In genomic region chr14:73253721-73254120, GRCh38 we compare ENCODE assay signal across 29 cellular contexts.
"Had no signal": no experiment of that assay in that cellular context is flagged by ENCODE, and none has a peak within 500 bp of the region (broad histone marks: within the 10 kb centered on the region; RNA-seq: fewer than 3 reads in every experiment).

No MANE protein-coding gene starts in this region.

- H3K27ac Mint-ChIP-seq: activated naive CD4-positive, alpha-beta T cell treated with anti-CD3 and anti-CD28 coated beads for 36 hours; activated naive CD8-positive, alpha-beta T cell treated with anti-CD3 and anti-CD28 coated beads for 36 hours; brain; naive B cell; stimulated activated effector memory CD8-positive, alpha-beta T cell treated with anti-CD3 and anti-CD28 coated beads, Interleukin-12 subunit alpha, Interleukin-12 subunit beta, amount 100 ng/mL, for 72 hours; T-helper 1 cell treated with Interleukin-12 subunit alpha and Interleukin-12 subunit beta and Interleukin-4 antibody, amounts not matched to agents 30 μg/mL and 1 μg/mL, for 36 hours had no signal

- H3K9me3 Mint-ChIP-seq: activated naive CD4-positive, alpha-beta T cell treated with anti-CD3 and anti-CD28 coated beads for 36 hours; activated naive CD8-positive, alpha-beta T cell treated with anti-CD3 and anti-CD28 coated beads for 36 hours; brain; naive B cell; stimulated activated effector memory CD8-positive, alpha-beta T cell treated with anti-CD3 and anti-CD28 coated beads, Interleukin-12 subunit alpha, Interleukin-12 subunit beta, amount 100 ng/mL, for 72 hours; T-helper 1 cell treated with Interleukin-12 subunit alpha and Interleukin-12 subunit beta and Interleukin-4 antibody, amounts not matched to agents 30 μg/mL and 1 μg/mL, for 36 hours had no signal

- H3K4me3 Mint-ChIP-seq: activated naive CD4-positive, alpha-beta T cell treated with anti-CD3 and anti-CD28 coated beads for 36 hours; activated naive CD8-positive, alpha-beta T cell treated with anti-CD3 and anti-CD28 coated beads for 36 hours; brain; naive B cell; stimulated activated effector memory CD8-positive, alpha-beta T cell treated with anti-CD3 and anti-CD28 coated beads, Interleukin-12 subunit alpha, Interleukin-12 subunit beta, amount 100 ng/mL, for 72 hours; T-helper 1 cell treated with Interleukin-12 subunit alpha and Interleukin-12 subunit beta and Interleukin-4 antibody, amounts not matched to agents 30 μg/mL and 1 μg/mL, for 36 hours had no signal

- DNase-seq: activated CD4-positive, alpha-beta T cell treated with anti-CD3 and anti-CD28 coated beads for 4 hours; activated CD4-positive, alpha-beta T cell treated with anti-CD3 and anti-CD28 coated beads, Interleukin-2, amount 50 U/mL, for 4 hours; activated effector memory CD4-positive, alpha-beta T cell treated with Interleukin-2 at 50 U/mL for 16 hours; activated naive CD4-positive, alpha-beta T cell treated with anti-CD3 and anti-CD28 coated beads for 36 hours; activated naive CD8-positive, alpha-beta T cell treated with anti-CD3 and anti-CD28 coated beads for 36 hours; activated T-cell treated with anti-CD3 and anti-CD28 coated beads for 4 hours; adrenal gland; effector memory CD4-positive, alpha-beta T cell; erythroblast; naive B cell; nucleus accumbens; stimulated activated CD4-positive, alpha-beta T cell treated with anti-CD3 and anti-CD28 coated beads, Interleukin-4, amount 100 ng/mL, for 24 hours; T-helper 9 cell; upper lobe of right lung had no signal

- H3K36me3 Mint-ChIP-seq: activated naive CD8-positive, alpha-beta T cell treated with anti-CD3 and anti-CD28 coated beads for 36 hours; brain; naive B cell; stimulated activated effector memory CD8-positive, alpha-beta T cell treated with anti-CD3 and anti-CD28 coated beads, Interleukin-12 subunit alpha, Interleukin-12 subunit beta, amount 100 ng/mL, for 72 hours had no signal

- H3K4me2 ChIP-seq: hepatocyte had no signal

- H3K27me3 Mint-ChIP-seq: activated naive CD8-positive, alpha-beta T cell treated with anti-CD3 and anti-CD28 coated beads for 36 hours; brain; naive B cell had no signal

- H3K9ac ChIP-seq: parathyroid adenoma had no signal

- ATAC-seq: gastroesophageal sphincter, left lobe of liver, upper lobe of right lung had no signal

- H3K27me3 ChIP-seq: adrenal gland, ascending aorta, cardiac muscle cell, dorsolateral prefrontal cortex, gastroesophageal sphincter, hepatocyte, suprapubic skin, tibial artery, upper lobe of right lung had no signal

- H3K4me3 ChIP-seq: adrenal gland, ascending aorta, cardiac muscle cell, coronary artery, dorsolateral prefrontal cortex, gastroesophageal sphincter, hepatocyte, lung, suprapubic skin, tibial artery, upper lobe of right lung had no signal

- H2AFZ ChIP-seq: hepatocyte, parathyroid adenoma had no signal

- H3K4me1 ChIP-seq: adrenal gland, ascending aorta, gastroesophageal sphincter, parathyroid adenoma, suprapubic skin, tibial artery, upper lobe of right lung had no signal

- H3K9me3 ChIP-seq: adrenal gland, ascending aorta, gastroesophageal sphincter, suprapubic skin, tibial artery, upper lobe of right lung had no signal

- H3K4me1 Mint-ChIP-seq: brain had no signal

- H3K36me3 ChIP-seq: adrenal gland, ascending aorta, cardiac muscle cell, upper lobe of right lung had no signal

- H3K27ac ChIP-seq: adrenal gland, ascending aorta, cardiac muscle cell, coronary artery, dorsolateral prefrontal cortex, gastroesophageal sphincter, hepatocyte, parathyroid adenoma, suprapubic skin, tibial artery, upper lobe of right lung, VCaP had no signal
